ENCODE assay signal across 8 cellular contexts in the genomic region with DNA sequence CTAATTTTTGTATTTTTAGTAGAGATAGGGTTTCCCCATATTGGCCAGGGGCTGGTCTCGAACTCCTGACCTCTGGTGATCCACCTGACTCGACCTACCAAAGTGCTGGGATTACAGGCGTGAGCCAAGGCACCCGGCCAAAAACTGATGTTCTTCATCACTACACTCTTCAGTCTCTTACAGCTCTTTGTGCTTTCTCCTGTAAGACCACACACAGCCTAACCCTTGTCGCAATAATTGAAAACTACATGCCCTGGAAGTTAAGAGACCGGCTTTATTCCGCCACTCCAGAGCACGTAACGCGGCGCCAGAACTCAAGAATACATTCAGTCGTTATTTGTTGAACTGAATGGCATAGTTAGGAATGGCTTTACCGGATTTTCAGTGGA. TPM values are rescaled to one million over a fixed set of nuclear protein-coding genes. Genes with fewer than 3 reads are reported as not detected.
DNase-seq lines count a peak whose midpoint lies in the region; ATAC-seq and TF ChIP-seq lines count a peak whose summit lies in the region.

No MANE protein-coding gene starts in this region.

- H3K4me1 Mint-ChIP-seq in activated CD8-positive, alpha-beta T cell treated with anti-CD3 and anti-CD28 coated beads for 36 hours (ENCODE audit: low read depth), result peaks cover 32% of the 10 kb centered on the region

- H3K36me3 Mint-ChIP-seq in activated CD8-positive, alpha-beta T cell treated with anti-CD3 and anti-CD28 coated beads for 36 hours (ENCODE audit: low read depth), result peaks cover 40% of the 10 kb centered on the region

- H3K9ac ChIP-seq in iPS-18a (ENCODE audit: low read length), result peak overlapping the region; percentile 95

- peaks cover 34% of the 10 kb centered on the region for H3K36me3 ChIP-seq in iPS-18a (ENCODE audit: control insufficient read depth, low read depth, low read length)

- peak overlapping the region; percentile 99 for H3K4me3 ChIP-seq in iPS-18a (ENCODE audit: low read length)

- intact Hi-C loops in activated CD8-positive, alpha-beta T cell treated with anti-CD3 and anti-CD28 coated beads for 36 hours (cut with micrococcal nuclease), result loop anchor here (5.0 kb wide), 1 partner anchor 143 kb away; no protein-coding TSS in a partner anchor

- ATAC-seq in activated CD8-positive, alpha-beta T cell treated with anti-CD3 and anti-CD28 coated beads for 36 hours, result no peak
- ATAC-seq in stimulated activated naive CD8-positive, alpha-beta T cell treated with anti-CD3 and anti-CD28 coated beads, Interleukin-15, Interleukin-2, amounts not matched to agents 100 U/mL and 50 U/mL, for 24 hours, result no peak
- ATAC-seq in HG03196 (IDR thresholded peaks at IDR 0.05; ENCODE audit: unreplicated experiment), result no peak

- H3K27ac ChIP-seq in iPS-18a (ENCODE audit: low read length), result peak overlapping the region; percentile 78

- peak overlapping the region; percentile 93 for H3K4me3 Mint-ChIP-seq in activated CD8-positive, alpha-beta T cell treated with anti-CD3 and anti-CD28 coated beads for 36 hours

- TF ChIP-seq CTCF in activated CD8-positive, alpha-beta T cell treated with anti-CD3 and anti-CD28 coated beads for 36 hours (IDR thresholded peaks at IDR 0.05), result no peak
- TF ChIP-seq CTCF in GM10266 (IDR thresholded peaks at IDR 0.05; ENCODE audit: control insufficient read depth, insufficient read depth, low read depth, missing control alignments), result no peak

- no peaks in the 10 kb centered on the region for H3K9me3 ChIP-seq in iPS-18a (ENCODE audit: control insufficient read depth, low read depth, low read length)

- no peaks in the 10 kb centered on the region for H3K27me3 Mint-ChIP-seq in activated CD8-positive, alpha-beta T cell treated with anti-CD3 and anti-CD28 coated beads for 36 hours

- POLR2A ChIA-PET in activated CD8-positive, alpha-beta T cell treated with anti-CD3 and anti-CD28 coated beads for 36 hours (lab: Charles Lee), result interaction anchor here (0.8 to 3.2 kb wide), 11 partner anchors 9 to 125 kb away, joined by 3 to 29 read pairs (median 4); partner anchors contain the start of gene NAXE

- peak; percentile 69 for DNase-seq in DMS53 (lab: John Stamatoyannopoulos, UW)
- no peak for DNase-seq in DMS53 treated with DMSO at 0.1 percent for 48 hours (lab: John Stamatoyannopoulos, UW; ENCODE audit: unreplicated experiment)
- DNase-seq in activated CD8-positive, alpha-beta T cell treated with anti-CD3 and anti-CD28 coated beads for 36 hours, result peak; percentile 23
- peak; percentile 26 for DNase-seq in stimulated activated naive CD8-positive, alpha-beta T cell treated with anti-CD3 and anti-CD28 coated beads, Interleukin-15, Interleukin-2, amounts not matched to agents 100 U/mL and 50 U/mL, for 24 hours
- no peak for DNase-seq in D341Med (ENCODE audit: low spot score)
- no peak for DNase-seq in GM10266 (ENCODE audit: extremely low spot score)

- H3K27ac Mint-ChIP-seq in activated CD8-positive, alpha-beta T cell treated with anti-CD3 and anti-CD28 coated beads for 36 hours, result peak overlapping the region; percentile 97

- CTCF ChIA-PET in activated CD8-positive, alpha-beta T cell treated with anti-CD3 and anti-CD28 coated beads for 36 hours (lab: Charles Lee), result interaction anchor here (1.0 to 5.5 kb wide), 11 partner anchors 8 to 215 kb away, joined by 3 to 27 read pairs (median 6); partner anchors contain the start of genes MEF2D and NAXE

- no peaks in the 10 kb centered on the region for H3K27me3 ChIP-seq in iPS-18a (ENCODE audit: control insufficient read depth, insufficient read depth, low read length)

- no peaks in the 10 kb centered on the region for H3K9me3 Mint-ChIP-seq in activated CD8-positive, alpha-beta T cell treated with anti-CD3 and anti-CD28 coated beads for 36 hours

- no peaks in the 10 kb centered on the region for H3K4me1 ChIP-seq in iPS-18a (ENCODE audit: control insufficient read depth, low read depth, low read length)

RNA-seq across cellular contexts. Expression of gene GPATCH4, which starts 0.6 kb away (rescaled TPM):
- total RNA-seq in activated CD8-positive, alpha-beta T cell treated with anti-CD3 and anti-CD28 coated beads for 36 hours, result 10 to 100 TPM; 50.7 to 51.0 TPM

RNA-seq across cellular contexts. Expression of gene NAXE, which starts 9.2 kb away (rescaled TPM):
- total RNA-seq in activated CD8-positive, alpha-beta T cell treated with anti-CD3 and anti-CD28 coated beads for 36 hours, result 10 to 100 TPM; 65.4 to 68.6 TPM

RNA-seq across cellular contexts. Expression of gene HAPLN2, which starts 18.5 kb away (rescaled TPM):
- not detected for total RNA-seq in activated CD8-positive, alpha-beta T cell treated with anti-CD3 and anti-CD28 coated beads for 36 hours

RNA-seq across cellular contexts. Expression of gene TTC24, which starts 21.2 kb away (rescaled TPM):
- total RNA-seq in activated CD8-positive, alpha-beta T cell treated with anti-CD3 and anti-CD28 coated beads for 36 hours, result 10 to 100 TPM; 19.8 to 20.2 TPM

RNA-seq across cellular contexts. Expression of gene IQGAP3, which starts 28.4 kb away (rescaled TPM):
- total RNA-seq in activated CD8-positive, alpha-beta T cell treated with anti-CD3 and anti-CD28 coated beads for 36 hours, result 10 to 100 TPM; 14.4 to 14.9 TPM

Comparison
In these comparisons a context has a peak if more than half of its experiments do, and no peak if none do; other contexts are left out.
1. DNase-seq: peak in DMS53 (single experiment), activated CD8-positive, alpha-beta T cell treated with anti-CD3 and anti-CD28 coated beads for 36 hours (single experiment) and stimulated activated naive CD8-positive, alpha-beta T cell treated with anti-CD3 and anti-CD28 coated beads, Interleukin-15, Interleukin-2, amounts not matched to agents 100 U/mL and 50 U/mL, for 24 hours (single experiment); none in DMS53 treated with DMSO at 0.1 percent for 48 hours (single experiment), D341Med (single experiment) and GM10266 (single experiment).